Comparison of ENCODE assay signal across 20 cellular contexts in genomic region chr14:45222485-45223262, GRCh38. TPM values are rescaled to one million over a fixed set of nuclear protein-coding genes. Genes with fewer than 3 reads are reported as not detected.
DNase-seq lines count a peak whose midpoint lies in the region; ATAC-seq, FAIRE-seq and TF ChIP-seq lines count a peak whose summit lies in the region.
"Had no signal": no experiment of that assay in that cellular context is flagged by ENCODE, and none has a peak within 500 bp of the region (broad histone marks: within the 10 kb centered on the region; RNA-seq: fewer than 3 reads in every experiment).

No MANE protein-coding gene starts in this region.

- H3K27me3 ChIP-seq in bronchial epithelial cell (ENCODE audit: control insufficient read depth, insufficient read depth, low read length) (no peaks in the 10 kb centered on the region), tibial nerve (no peaks in the 10 kb centered on the region)
- H3K27me3 ChIP-seq: BLaER1 treated with 17β-estradiol and CSF1 and Interleukin-3, amounts not matched to agents 10 nM and 100 nM; cardiac muscle cell; neural progenitor cell; uterus had no signal

- H3K36me3 ChIP-seq in bronchial epithelial cell (ENCODE audit: control insufficient read depth, insufficient read depth, low read length) (peaks cover 2% of the 10 kb centered on the region), tibial nerve (peaks cover 0 to 39% (median 0%) of the 10 kb centered on the region in 3 donors)
- H3K36me3 ChIP-seq: uterus had no signal

- peak; percentile 72 for ATAC-seq in GM19023 (IDR thresholded peaks at IDR 0.05; ENCODE audit: unreplicated experiment)
- peak; percentile 58 for ATAC-seq in HG02642 (IDR thresholded peaks at IDR 0.05; ENCODE audit: poor library complexity, unreplicated experiment)
- ATAC-seq: sciatic nerve; stimulated activated naive B cell treated with anti-CD40 and anti-IgM and Interleukin-4, amounts not matched to agents 10 μg/mL and 1 μg/mL and 100 μg/mL, for 72 hours had no signal

- no peak for TF ChIP-seq POLR2A in tibial nerve (IDR thresholded peaks at IDR 0.05)

- in situ Hi-C loops in GM13976 (cut with MboI; ENCODE audit: low sequenced_read_pairs, unreplicated experiment): no loop called here

- H3K9me3 ChIP-seq in tibial nerve: no peaks in the 10 kb centered on the region
- H3K9me3 ChIP-seq: BLaER1 treated with 17β-estradiol and CSF1 and Interleukin-3, amounts not matched to agents 10 nM and 100 nM; uterus had no signal

- no peak overlapping the region for H3K27ac ChIP-seq in tibial nerve
- H3K27ac ChIP-seq: BLaER1 treated with 17β-estradiol and CSF1 and Interleukin-3, amounts not matched to agents 10 nM and 100 nM; cardiac muscle cell; neural progenitor cell; uterus had no signal

- FAIRE-seq in bronchial epithelial cell (lab: Jason Lieb, UNC): peak; percentile 18
- FAIRE-seq: frontal cortex had no signal

- WGBS in tibial nerve, 2 donors: 85 to 88% methylated on average over 3 of the region's 3 CpGs

- TF ChIP-seq CTCF in GM13976 (IDR thresholded peaks at IDR 0.05; ENCODE audit: borderline replicate concordance, control extremely low read depth, extremely low read depth, insufficient read depth, missing control alignments) (no peak), bronchial epithelial cell (IDR thresholded peaks at IDR 0.05; ENCODE audit: insufficient read depth, low read length, severe bottlenecking) (no peak), tibial nerve (IDR thresholded peaks at IDR 0.05) (no peak)

- no peaks in the 10 kb centered on the region for H3K4me1 ChIP-seq in tibial nerve
- H3K4me1 ChIP-seq: BLaER1 treated with 17β-estradiol and CSF1 and Interleukin-3, amounts not matched to agents 10 nM and 100 nM; neural progenitor cell; uterus had no signal

- DNase-seq in GM13976 (ENCODE audit: low spot score) (peak; percentile 34), bronchial epithelial cell (ENCODE audit: low read depth) (no peak), tibial nerve (ENCODE audit: low spot score in 2 of 2) (no peak), medulla oblongata (ENCODE audit: extremely low spot score) (no peak), NCI-H1694 treated with DMSO at 0.1 percent for 48 hours (lab: John Stamatoyannopoulos, UW) (no peak)
- DNase-seq: activated naive CD4-positive, alpha-beta T cell treated with Interleukin-2 at 50 U/mL for 16 hours; DND-41; NCI-H2081; NCI-H82; stimulated activated CD4-positive, alpha-beta T cell treated with anti-CD3 and anti-CD28 coated beads, Interleukin-4, amount 100 ng/mL, for 4 hours; stimulated activated naive B cell treated with anti-CD40 and anti-IgM and Interleukin-4, amounts not matched to agents 10 μg/mL and 1 μg/mL and 100 μg/mL, for 72 hours; T1000; uterus had no signal

- no peak for TF ChIP-seq EP300 in tibial nerve (IDR thresholded peaks at IDR 0.05)

- H3K4me3 ChIP-seq in bronchial epithelial cell (ENCODE audit: low read depth, low read length) (no peak overlapping the region), tibial nerve (no peak overlapping the region)
- H3K4me3 ChIP-seq: BLaER1 treated with 17β-estradiol and CSF1 and Interleukin-3, amounts not matched to agents 10 nM and 100 nM; cardiac muscle cell; neural progenitor cell; uterus had no signal

RNA-seq across cellular contexts. Expression of gene MIS18BP1, which starts 30.3 kb away (rescaled TPM):
- total RNA-seq in bronchial epithelial cell (7.6 and 9.2 TPM in 2 replicates), tibial nerve (10 to 100 TPM; 18.0 to 55.1 (median 29.2) TPM)
